In the genomic region with DNA sequence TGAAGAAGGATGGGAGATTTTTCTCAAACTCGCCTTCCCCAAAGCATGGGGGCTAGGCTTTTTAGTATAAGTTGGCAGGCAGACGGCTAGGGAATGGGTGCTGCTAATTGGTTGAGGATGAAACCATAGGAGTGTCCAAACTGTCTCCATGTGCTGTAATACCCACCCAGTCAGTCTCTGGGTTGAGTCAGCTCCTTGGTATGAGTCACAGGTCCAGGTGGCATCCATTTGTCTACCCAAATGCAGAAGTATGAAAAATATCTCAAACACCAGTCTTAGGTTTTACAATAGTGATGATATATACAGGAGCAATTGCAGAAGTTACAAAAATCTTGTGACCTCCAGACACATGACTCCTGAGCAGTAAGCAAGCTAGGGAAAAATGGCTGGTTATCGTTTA, we compare ENCODE assay signal across 11 cellular contexts. TPM values are rescaled to one million over a fixed set of nuclear protein-coding genes. Genes with fewer than 3 reads are reported as not detected.
DNase-seq lines count a peak whose midpoint lies in the region; ATAC-seq and TF ChIP-seq lines count a peak whose summit lies in the region.
"Had no signal": no experiment of that assay in that cellular context is flagged by ENCODE, and none has a peak within 500 bp of the region (broad histone marks: within the 10 kb centered on the region; RNA-seq: fewer than 3 reads in every experiment).

No MANE protein-coding gene starts in this region.

- H3K27me3 Mint-ChIP-seq in activated T-helper 17 cell treated with anti-CD3 and anti-CD28 coated beads, Interleukin-2, amount 50 U/mL, for 72 hours = peaks cover 6% of the 10 kb centered on the region
- H3K27me3 Mint-ChIP-seq: IgD-negative memory B cell had no signal

- intact Hi-C loops in sigmoid colon (cut with DNase I) = no loop called here

- no peak overlapping the region for H3K4me3 ChIP-seq in gastroesophageal sphincter
- H3K4me3 ChIP-seq in sigmoid colon = no peak overlapping the region

- H3K27ac Mint-ChIP-seq in activated T-helper 17 cell treated with anti-CD3 and anti-CD28 coated beads, Interleukin-2, amount 50 U/mL, for 72 hours = no peak overlapping the region

- H3K27ac ChIP-seq in gastroesophageal sphincter (no peak overlapping the region), sigmoid colon (no peak overlapping the region)

- WGBS in gastroesophageal sphincter (ENCODE audit: low coverage in 1 of 2), 2 donors = 57 to 63% methylated on average over 2 of the region's 3 CpGs
- WGBS in sigmoid colon, 2 donors = 89 to 91% methylated on average over 3 of the region's 3 CpGs

- no peaks in the 10 kb centered on the region for H3K4me1 ChIP-seq in gastroesophageal sphincter
- H3K4me1 ChIP-seq in sigmoid colon = no peaks in the 10 kb centered on the region

- H3K4me1 Mint-ChIP-seq in activated T-helper 17 cell treated with anti-CD3 and anti-CD28 coated beads, Interleukin-2, amount 50 U/mL, for 72 hours = no peaks in the 10 kb centered on the region

- no peaks in the 10 kb centered on the region for H3K27me3 ChIP-seq in gastroesophageal sphincter
- no peaks in the 10 kb centered on the region for H3K27me3 ChIP-seq in sigmoid colon

- H3K36me3 Mint-ChIP-seq in activated T-helper 17 cell treated with anti-CD3 and anti-CD28 coated beads, Interleukin-2, amount 50 U/mL, for 72 hours (ENCODE audit: low read depth) = no peaks in the 10 kb centered on the region
- H3K36me3 Mint-ChIP-seq: IgD-negative memory B cell had no signal

- DNase-seq in NCI-H69 (lab: John Stamatoyannopoulos, UW) = peak; percentile 8
- DNase-seq in inferior parietal cortex (ENCODE audit: extremely low spot score) = no peak
- no peak for DNase-seq in sigmoid colon
- DNase-seq: caudate nucleus, COR-L47 had no signal

- no peak overlapping the region for H3K4me3 Mint-ChIP-seq in activated T-helper 17 cell treated with anti-CD3 and anti-CD28 coated beads, Interleukin-2, amount 50 U/mL, for 72 hours
- H3K4me3 Mint-ChIP-seq: IgD-negative memory B cell had no signal

- H3K36me3 ChIP-seq in gastroesophageal sphincter = no peaks in the 10 kb centered on the region
- H3K36me3 ChIP-seq in sigmoid colon = no peaks in the 10 kb centered on the region

- ATAC-seq in GM18520 (IDR thresholded peaks at IDR 0.05; ENCODE audit: unreplicated experiment) (peak; percentile 57), HG02623 (IDR thresholded peaks at IDR 0.05; ENCODE audit: unreplicated experiment) (peak; percentile 56), gastroesophageal sphincter (peak; percentile 25), GM19324 (IDR thresholded peaks at IDR 0.05; ENCODE audit: low FRiP score, unreplicated experiment) (no peak)
- ATAC-seq in activated T-helper 17 cell treated with anti-CD3 and anti-CD28 coated beads, Interleukin-2, amount 50 U/mL, for 72 hours (replicated peaks) = no peak

- H3K9me3 ChIP-seq in gastroesophageal sphincter (no peaks in the 10 kb centered on the region), sigmoid colon (no peaks in the 10 kb centered on the region)

- TF ChIP-seq CTCF in gastroesophageal sphincter (IDR thresholded peaks at IDR 0.05) (no peak), sigmoid colon (IDR thresholded peaks at IDR 0.05) (no peak)

- H3K9me3 Mint-ChIP-seq in activated T-helper 17 cell treated with anti-CD3 and anti-CD28 coated beads, Interleukin-2, amount 50 U/mL, for 72 hours = no peaks in the 10 kb centered on the region

- TF ChIP-seq EP300 in gastroesophageal sphincter (IDR thresholded peaks at IDR 0.05) (no peak), sigmoid colon (IDR thresholded peaks at IDR 0.05) (no peak)

- no peak for TF ChIP-seq POLR2A in gastroesophageal sphincter (IDR thresholded peaks at IDR 0.05)
- no peak for TF ChIP-seq POLR2A in sigmoid colon (IDR thresholded peaks at IDR 0.05)

RNA-seq across cellular contexts. Expression of gene CCSER1, which starts 27.4 kb away (rescaled TPM):
- total RNA-seq in gastroesophageal sphincter = 1 to 10 TPM; 2.4 to 9.3 (median 4.6) TPM
- total RNA-seq in activated T-helper 17 cell treated with anti-CD3 and anti-CD28 coated beads, Interleukin-2, amount 50 U/mL, for 72 hours = under 1 TPM; 0.64 to 0.78 TPM
- 1 to 10 TPM; 1.6 to 5.2 (median 3.0) TPM for total RNA-seq in sigmoid colon
- polyA plus RNA-seq in sigmoid colon = 1 to 10 TPM; 3.7 to 7.2 (median 4.4) TPM

Comparison
In these comparisons a context has a peak if more than half of its experiments do, and no peak if none do; other contexts are left out.
1. ATAC-seq: peak in GM18520 (single experiment), HG02623 (single experiment) and gastroesophageal sphincter (single experiment); none in GM19324 (single experiment) and activated T-helper 17 cell treated with anti-CD3 and anti-CD28 coated beads, Interleukin-2, amount 50 U/mL, for 72 hours (single experiment).